Comparison of ENCODE assay signal across 29 cellular contexts in the genomic region with DNA sequence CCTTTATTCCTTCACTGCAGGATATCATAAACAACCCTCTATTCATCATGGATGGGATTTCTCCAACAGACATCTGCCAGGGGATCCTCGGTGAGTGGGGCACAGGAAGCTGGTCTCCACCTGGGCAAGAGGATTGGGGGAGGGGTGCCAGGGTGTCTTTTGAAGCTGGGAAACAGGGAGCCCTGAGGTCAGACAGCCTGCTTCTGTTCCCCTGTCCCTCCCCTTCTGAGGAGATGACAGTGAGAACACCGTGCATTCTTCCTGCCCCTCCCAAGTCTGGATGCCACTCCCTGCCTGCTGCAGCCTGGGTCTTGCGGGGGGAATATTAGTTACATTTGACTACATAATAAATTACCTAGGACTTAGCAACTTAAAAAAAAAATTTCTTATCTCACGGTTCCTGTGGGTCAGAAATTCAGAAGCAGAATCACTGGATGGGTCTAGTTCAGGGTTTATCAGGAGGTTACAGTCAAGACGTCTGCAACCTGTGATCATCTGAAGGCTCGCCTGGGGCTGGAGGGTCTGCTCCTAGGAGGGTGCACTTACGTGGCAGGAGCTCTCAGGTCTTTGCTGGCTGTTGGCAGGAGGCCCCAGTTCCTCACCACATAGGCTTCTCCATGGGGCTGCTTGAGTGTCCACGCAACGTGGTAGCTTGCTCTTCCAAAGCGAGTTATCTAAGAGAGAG. TPM values are rescaled to one million over a fixed set of nuclear protein-coding genes. Genes with fewer than 3 reads are reported as not detected.
"Had no signal": no experiment of that assay in that cellular context is flagged by ENCODE, and none has a peak within 500 bp of the region (broad histone marks: within the 10 kb centered on the region; RNA-seq: fewer than 3 reads in every experiment).

No MANE protein-coding gene starts in this region.

- H3K36me3 ChIP-seq: esophagus squamous epithelium, lower lobe of right lung, neutrophil, right lobe of liver, suprapubic skin, upper lobe of left lung had no signal

- ATAC-seq: left ventricle myocardium superior; lower lobe of right lung; natural killer cell treated with Interleukin-12 subunit alpha and Interleukin-12 subunit beta and Interleukin-15 and Interleukin-18, amount 100 ng/mL, for 72 hours; right lobe of liver; stimulated activated naive CD8-positive, alpha-beta T cell treated with anti-CD3 and anti-CD28 coated beads, Interleukin-15, amount 100 ng/mL, for 72 hours had no signal

- H3K4me2 ChIP-seq: smooth muscle cell had no signal

- H3K4me3 Mint-ChIP-seq: dendritic cell treated with granulocyte-macrophage colony-stimulating factor and Interleukin-4, amounts not matched to agents 40 ng/mL and 50 ng/mL, for 4 days; memory B cell; naive B cell; natural killer cell treated with Interleukin-12 subunit alpha and Interleukin-12 subunit beta and Interleukin-15 and Interleukin-18, amount 100 ng/mL, for 72 hours; neural crest cell; stimulated activated naive CD8-positive, alpha-beta T cell treated with anti-CD3 and anti-CD28 coated beads, Interleukin-15, amount 100 ng/mL, for 72 hours had no signal

- H3K36me3 Mint-ChIP-seq: memory B cell; naive B cell; natural killer cell treated with Interleukin-12 subunit alpha and Interleukin-12 subunit beta and Interleukin-15 and Interleukin-18, amount 100 ng/mL, for 72 hours had no signal

- DNase-seq: central memory CD4-positive, alpha-beta T cell; effector CD8-positive, alpha-beta T cell; esophagus squamous epithelium; kidney glomerular epithelial cell; lower lobe of right lung; naive B cell; right lobe of liver; stimulated activated CD4-positive, alpha-beta T cell treated with anti-CD3 and anti-CD28 coated beads, Interleukin-12 subunit alpha, Interleukin-12 subunit beta, amount 100 ng/mL, for 4 hours; stimulated activated CD4-positive, alpha-beta T cell treated with anti-CD3 and anti-CD28 coated beads, Interleukin-1b, Interleukin-23, amount 100 ng/mL, for 48 hours; stimulated activated CD4-positive, alpha-beta T cell treated with anti-CD3 and anti-CD28 coated beads, Interleukin-4, amount 100 ng/mL, for 1 hour; stimulated activated CD8-positive, alpha-beta memory T cell treated with anti-CD3 and anti-CD28 coated beads, Interleukin-4, amount 100 ng/mL, for 48 hours; stimulated activated naive CD4-positive, alpha-beta T cell; stimulated activated naive CD8-positive, alpha-beta T cell treated with anti-CD3 and anti-CD28 coated beads, Interleukin-15, amount 100 ng/mL, for 72 hours; upper lobe of left lung had no signal

- H3K9me3 Mint-ChIP-seq: dendritic cell treated with granulocyte-macrophage colony-stimulating factor and Interleukin-4, amounts not matched to agents 40 ng/mL and 50 ng/mL, for 4 days; memory B cell; naive B cell; natural killer cell treated with Interleukin-12 subunit alpha and Interleukin-12 subunit beta and Interleukin-15 and Interleukin-18, amount 100 ng/mL, for 72 hours; neural crest cell; stimulated activated naive CD8-positive, alpha-beta T cell treated with anti-CD3 and anti-CD28 coated beads, Interleukin-15, amount 100 ng/mL, for 72 hours had no signal

- H3K9ac ChIP-seq: parathyroid adenoma had no signal

- H3K79me2 ChIP-seq: parathyroid adenoma had no signal

- H3K27ac Mint-ChIP-seq: dendritic cell treated with granulocyte-macrophage colony-stimulating factor and Interleukin-4, amounts not matched to agents 40 ng/mL and 50 ng/mL, for 4 days; memory B cell; naive B cell; natural killer cell treated with Interleukin-12 subunit alpha and Interleukin-12 subunit beta and Interleukin-15 and Interleukin-18, amount 100 ng/mL, for 72 hours; progenitor cell of endocrine pancreas; stimulated activated naive CD8-positive, alpha-beta T cell treated with anti-CD3 and anti-CD28 coated beads, Interleukin-15, amount 100 ng/mL, for 72 hours had no signal

- H3K4me1 ChIP-seq: parathyroid adenoma had no signal

- H3K4me3 ChIP-seq: esophagus squamous epithelium, lower lobe of right lung, right lobe of liver, smooth muscle cell, suprapubic skin, upper lobe of left lung had no signal

- H3K9me3 ChIP-seq: esophagus squamous epithelium, lower lobe of right lung, neutrophil, right lobe of liver, suprapubic skin, upper lobe of left lung had no signal

- H3K27ac ChIP-seq: esophagus squamous epithelium, lower lobe of right lung, neutrophil, parathyroid adenoma, right lobe of liver, suprapubic skin, upper lobe of left lung had no signal

- H2AFZ ChIP-seq: parathyroid adenoma had no signal

- H3K27me3 ChIP-seq: neutrophil, right lobe of liver, suprapubic skin, upper lobe of left lung had no signal

RNA-seq across cellular contexts. Expression of gene CAPN11, which starts 11.4 kb away (rescaled TPM):
- total RNA-seq: cerebellum; epithelial cell of proximal tubule; frontal cortex; natural killer cell treated with Interleukin-12 subunit alpha and Interleukin-12 subunit beta and Interleukin-15 and Interleukin-18, amount 100 ng/mL, for 72 hours; neural crest cell; progenitor cell of endocrine pancreas; smooth muscle cell had no signal

RNA-seq across cellular contexts. Expression of gene MYMX, which starts 46.7 kb away (rescaled TPM):
- total RNA-seq: cerebellum; endothelial cell of umbilical vein; epithelial cell of proximal tubule; esophagus squamous epithelium; frontal cortex; lower lobe of right lung; mononuclear cell; natural killer cell treated with Interleukin-12 subunit alpha and Interleukin-12 subunit beta and Interleukin-15 and Interleukin-18, amount 100 ng/mL, for 72 hours; neural crest cell; progenitor cell of endocrine pancreas; right lobe of liver; smooth muscle cell; suprapubic skin had no signal
- polyA plus RNA-seq: smooth muscle cell had no signal
